8 cellular contexts compared by ENCODE assay signal in the genomic region with DNA sequence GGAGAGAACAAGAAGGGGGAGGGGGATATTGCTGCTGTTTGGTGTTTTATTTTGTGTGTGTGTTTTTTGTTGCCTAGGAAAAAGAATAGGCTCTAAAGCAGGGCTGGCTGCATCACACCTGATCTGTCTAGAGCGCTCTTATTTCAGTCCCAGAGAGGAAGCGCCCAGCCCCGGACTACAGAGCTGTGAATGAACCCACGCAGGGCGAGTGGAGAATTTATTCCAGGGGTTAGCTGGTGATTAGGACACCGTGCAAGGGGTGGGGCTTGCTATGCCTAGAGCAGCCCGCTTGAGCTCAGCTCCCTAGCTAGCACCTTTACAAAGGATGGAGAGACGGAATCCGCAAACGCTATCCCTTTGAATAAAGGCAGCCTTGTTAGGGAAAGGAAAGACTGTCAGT. TPM values are rescaled to one million over a fixed set of nuclear protein-coding genes. Genes with fewer than 3 reads are reported as not detected.
DNase-seq lines count a peak whose midpoint lies in the region; ATAC-seq and TF ChIP-seq lines count a peak whose summit lies in the region.

No MANE protein-coding gene starts in this region.

- 0 to 4% methylated on average over 6 to 9 of the region's 10 CpGs for WGBS in esophagus squamous epithelium, 2 donors
- WGBS in urinary bladder = 5% methylated on average over 10 of the region's 10 CpGs

- H3K4me1 ChIP-seq in ACC112 (ENCODE audit: control insufficient read depth, insufficient read depth, low read length, unreplicated experiment) = no peaks in the 10 kb centered on the region
- H3K4me1 ChIP-seq in HAP-1 = peaks cover 18% of the 10 kb centered on the region
- H3K4me1 ChIP-seq in SJSA1 (replicated peaks) = peaks cover 10% of the 10 kb centered on the region; the same call in 1 of the 2 replicates
- H3K4me1 ChIP-seq in esophagus squamous epithelium = peaks cover 0 to 54% (median 11%) of the 10 kb centered on the region in 3 donors
- H3K4me1 ChIP-seq in mucosa of descending colon (ENCODE audit: low read depth) = peaks cover 5% of the 10 kb centered on the region
- no peaks in the 10 kb centered on the region for H3K4me1 ChIP-seq in urinary bladder (ENCODE audit: insufficient read depth)

- H3K27me3 ChIP-seq in ACC112 (ENCODE audit: insufficient read depth, low read length) (0 out of 2 replicates have a peak, but pooled peaks cover 3% of the 10 kb centered on the region), HAP-1 (ENCODE audit: low read depth) (no peaks in the 10 kb centered on the region), SJSA1 (replicated peaks) (peaks cover 15% of the 10 kb centered on the region), esophagus squamous epithelium (peaks cover 0 to 2% (median 0%) of the 10 kb centered on the region in 4 donors)

- ATAC-seq in mucosa of descending colon = peak; percentile 76

- H3K4me3 ChIP-seq in ACC112 (ENCODE audit: low read depth, low read length) (peak overlapping the region; percentile 79), HAP-1 (peak overlapping the region; percentile 25), SJSA1 (peak overlapping the region; percentile 42), esophagus squamous epithelium (peak overlapping the region; percentile 47 to 84 (median 56)), mucosa of descending colon (no peak overlapping the region), urinary bladder (ENCODE audit: low read depth, low read length) (peak overlapping the region; percentile 60)

- TF ChIP-seq CTCF in esophagus squamous epithelium (IDR thresholded peaks at IDR 0.05) (no peak), mucosa of descending colon (IDR thresholded peaks at IDR 0.05) (no peak)

- H3K79me2 ChIP-seq in ACC112 (ENCODE audit: control insufficient read depth, insufficient read depth, low read length, unreplicated experiment) = no peaks in the 10 kb centered on the region

- H3K9me3 ChIP-seq in HAP-1 (no peaks in the 10 kb centered on the region), SJSA1 (replicated peaks) (no peaks in the 10 kb centered on the region), esophagus squamous epithelium (no peaks in the 10 kb centered on the region), mucosa of descending colon (no peaks in the 10 kb centered on the region)

- H3K27ac ChIP-seq in ACC112 (ENCODE audit: low read depth, low read length) (no peak overlapping the region), SJSA1 (no peak overlapping the region), esophagus squamous epithelium (peak overlapping the region; percentile 71 to 96 (median 90)), urinary bladder (ENCODE audit: low read depth) (peak overlapping the region; percentile 23)

- H3K36me3 ChIP-seq in ACC112 (ENCODE audit: insufficient read depth, low read length) = no peaks in the 10 kb centered on the region
- no peaks in the 10 kb centered on the region for H3K36me3 ChIP-seq in HAP-1 (replicated peaks)
- H3K36me3 ChIP-seq in SJSA1 = no peaks in the 10 kb centered on the region
- H3K36me3 ChIP-seq in esophagus squamous epithelium = no peaks in the 10 kb centered on the region
- H3K36me3 ChIP-seq in mucosa of descending colon (ENCODE audit: low read depth) = no peaks in the 10 kb centered on the region
- H3K36me3 ChIP-seq in urinary bladder (ENCODE audit: insufficient read depth) = no peaks in the 10 kb centered on the region

- in situ Hi-C loops in HAP-1 (cut with MboI; ENCODE audit: low sequenced_read_pairs) = no loop called here

- peak; percentile 52 to 75 for DNase-seq in HAP-1 (ENCODE audit: low spot score in 2 of 2)
- DNase-seq in SJSA1 (ENCODE audit: low read depth in 1 of 2, low spot score in 2 of 2) = peak in 1 of 2 experiments; percentile 19
- DNase-seq in esophagus squamous epithelium (lab: John Stamatoyannopoulos, UW) = no peak
- peak; percentile 58 to 72 (median 60) for DNase-seq in mucosa of descending colon
- no peak for DNase-seq in HUDEP-2 (lab: John Stamatoyannopoulos, UW; ENCODE audit: unreplicated experiment in 76 of 76)
- DNase-seq in inferior parietal cortex (ENCODE audit: extremely low spot score) = no peak

- peak overlapping the region; percentile 91 for H2AFZ ChIP-seq in ACC112 (ENCODE audit: low read length, unreplicated experiment)

- intact Hi-C loops in esophagus squamous epithelium (cut with DNase I) (no loop called here), mucosa of descending colon (cut with DNase I, micrococcal nuclease) (no loop called here)

- TF ChIP-seq POLR2A in esophagus squamous epithelium (IDR thresholded peaks at IDR 0.05) = peak in 2 of 4 donors; percentile 17 to 30

RNA-seq across cellular contexts. Expression of a gene that starts 0.6 kb away (rescaled TPM):
- total RNA-seq in SJSA1 (2014; rRNA removed; shearing (Covaris generic)) = 0.03 TPM in 1 of 2 replicates, not detected in the other
- total RNA-seq in esophagus squamous epithelium (10 to 100 TPM in 1 of 4 donors, 1 to 10 TPM in 3; 2.8 to 26.9 (median 7.1) TPM), mucosa of descending colon (10 to 100 TPM in 1 of 3 donors, 1 to 10 TPM in 2; 4.2 to 18.8 (median 6.5) TPM), urinary bladder (34.5 TPM)
- 5.9 TPM for polyA plus RNA-seq in urinary bladder

Comparison
In these comparisons a context has a peak if more than half of its experiments do, and no peak if none do; other contexts are left out.
1. H3K27ac ChIP-seq: peak in esophagus squamous epithelium (4 of 4) and urinary bladder (single experiment); none in ACC112 (single experiment) and SJSA1 (single experiment).
2. DNase-seq: peak in HAP-1 (2 of 2) and mucosa of descending colon (3 of 3); none in esophagus squamous epithelium (single experiment), HUDEP-2 (0 of 76) and inferior parietal cortex (single experiment).